ENCODE assay signal across 21 cellular contexts in genomic region chr11:130043575-130043974, GRCh38. TPM values are rescaled to one million over a fixed set of nuclear protein-coding genes. Genes with fewer than 3 reads are reported as not detected.
DNase-seq lines count a peak whose midpoint lies in the region; ATAC-seq and TF ChIP-seq lines count a peak whose summit lies in the region.
"Had no signal": no experiment of that assay in that cellular context is flagged by ENCODE, and none has a peak within 500 bp of the region (broad histone marks: within the 10 kb centered on the region; RNA-seq: fewer than 3 reads in every experiment).

No MANE protein-coding gene starts in this region.

- H3K36me3 Mint-ChIP-seq in stimulated activated naive B cell treated with anti-CD40 and anti-IgM and Interleukin-4, amounts not matched to agents 10 μg/mL and 1 μg/mL and 100 μg/mL, for 72 hours = no peaks in the 10 kb centered on the region
- H3K36me3 Mint-ChIP-seq: activated CD8-positive, alpha-beta memory T cell treated with anti-CD3 and anti-CD28 coated beads, Interleukin-2, amount 10 ng/mL, durations not matched to agents 7 days and 5 days; activated naive CD8-positive, alpha-beta T cell treated with anti-CD3 and anti-CD28 coated beads, Interleukin-2, amount 10 ng/mL, durations not matched to agents 7 days and 5 days; IgD-negative memory B cell had no signal

- peak overlapping the region; percentile 48 for H3K27ac Mint-ChIP-seq in stimulated activated naive B cell treated with anti-CD40 and anti-IgM and Interleukin-4, amounts not matched to agents 10 μg/mL and 1 μg/mL and 100 μg/mL, for 72 hours
- H3K27ac Mint-ChIP-seq: activated CD8-positive, alpha-beta memory T cell treated with anti-CD3 and anti-CD28 coated beads, Interleukin-2, amount 10 ng/mL, durations not matched to agents 7 days and 5 days; activated naive CD8-positive, alpha-beta T cell treated with anti-CD3 and anti-CD28 coated beads, Interleukin-2, amount 10 ng/mL, durations not matched to agents 7 days and 5 days; activated T-helper 17 cell treated with anti-CD3 and anti-CD28 coated beads, Interleukin-2, amount 50 U/mL, for 72 hours; CD4-positive, alpha-beta T cell; IgD-negative memory B cell had no signal

- H3K4me3 ChIP-seq in right atrium auricular region = no peak overlapping the region
- H3K4me3 ChIP-seq in left lung = no peak overlapping the region
- H3K4me3 ChIP-seq: testis had no signal

- intact Hi-C loops in Right ventricle myocardium inferior (cut with DNase I) = no loop called here
- intact Hi-C loops in left lung (cut with DNase I) = no loop called here

- H3K36me3 ChIP-seq in right atrium auricular region = no peaks in the 10 kb centered on the region
- H3K36me3 ChIP-seq in left lung = no peaks in the 10 kb centered on the region

- no peak overlapping the region for H3K4me3 Mint-ChIP-seq in stimulated activated naive B cell treated with anti-CD40 and anti-IgM and Interleukin-4, amounts not matched to agents 10 μg/mL and 1 μg/mL and 100 μg/mL, for 72 hours
- H3K4me3 Mint-ChIP-seq: activated CD8-positive, alpha-beta memory T cell treated with anti-CD3 and anti-CD28 coated beads, Interleukin-2, amount 10 ng/mL, durations not matched to agents 7 days and 5 days; activated naive CD8-positive, alpha-beta T cell treated with anti-CD3 and anti-CD28 coated beads, Interleukin-2, amount 10 ng/mL, durations not matched to agents 7 days and 5 days; activated T-helper 17 cell treated with anti-CD3 and anti-CD28 coated beads, Interleukin-2, amount 50 U/mL, for 72 hours; CD4-positive, alpha-beta T cell; IgD-negative memory B cell; neural crest cell had no signal

- ATAC-seq in Right ventricle myocardium inferior (peak; percentile 54), left lung (peak; percentile 69)
- ATAC-seq in stimulated activated naive B cell treated with anti-CD40 and anti-IgM and Interleukin-4, amounts not matched to agents 10 μg/mL and 1 μg/mL and 100 μg/mL, for 72 hours (replicated peaks) = no peak
- ATAC-seq: activated CD8-positive, alpha-beta memory T cell treated with anti-CD3 and anti-CD28 coated beads, Interleukin-2, amount 10 ng/mL, durations not matched to agents 7 days and 5 days; activated T-helper 17 cell treated with anti-CD3 and anti-CD28 coated beads, Interleukin-2, amount 50 U/mL, for 72 hours had no signal

- H3K27me3 Mint-ChIP-seq in stimulated activated naive B cell treated with anti-CD40 and anti-IgM and Interleukin-4, amounts not matched to agents 10 μg/mL and 1 μg/mL and 100 μg/mL, for 72 hours = peaks cover 17 to 18% of the 10 kb centered on the region in 2 donors
- H3K27me3 Mint-ChIP-seq: CD4-positive, alpha-beta T cell had no signal

- H3K4me1 ChIP-seq in right atrium auricular region = no peaks in the 10 kb centered on the region
- H3K4me1 ChIP-seq in left lung = peaks cover 0 to 17% of the 10 kb centered on the region in 2 donors
- H3K4me1 ChIP-seq: testis had no signal

- no peaks in the 10 kb centered on the region for H3K9me3 ChIP-seq in right atrium auricular region
- no peaks in the 10 kb centered on the region for H3K9me3 ChIP-seq in left lung
- H3K9me3 ChIP-seq: testis had no signal

- H3K27ac ChIP-seq in right atrium auricular region = no peak overlapping the region
- H3K27ac ChIP-seq in left lung = peak overlapping the region in 1 of 2 donors; percentile 74
- H3K27ac ChIP-seq: testis had no signal

- peaks cover 7 to 8% of the 10 kb centered on the region in 2 donors for H3K4me1 Mint-ChIP-seq in stimulated activated naive B cell treated with anti-CD40 and anti-IgM and Interleukin-4, amounts not matched to agents 10 μg/mL and 1 μg/mL and 100 μg/mL, for 72 hours
- H3K4me1 Mint-ChIP-seq: activated CD8-positive, alpha-beta memory T cell treated with anti-CD3 and anti-CD28 coated beads, Interleukin-2, amount 10 ng/mL, durations not matched to agents 7 days and 5 days; activated naive CD8-positive, alpha-beta T cell treated with anti-CD3 and anti-CD28 coated beads, Interleukin-2, amount 10 ng/mL, durations not matched to agents 7 days and 5 days; neural crest cell had no signal

- TF ChIP-seq CTCF in right atrium auricular region (IDR thresholded peaks at IDR 0.05) (no peak), left lung (IDR thresholded peaks at IDR 0.05) (no peak)

- DNase-seq in Right ventricle myocardium inferior (ENCODE audit: missing footprints) (no peak), right atrium auricular region (ENCODE audit: low spot score) (no peak), OCI-M1 (lab: John Stamatoyannopoulos, UW) (peak; percentile 47), left lung (no peak), cortex of kidney (lab: John Stamatoyannopoulos, UW) (no peak), NCI-H2081 treated with DMSO at 0.1 percent for 48 hours (lab: John Stamatoyannopoulos, UW) (no peak), NCI-H1694 (lab: John Stamatoyannopoulos, UW) (no peak)
- DNase-seq in stimulated activated naive B cell treated with anti-CD40 and anti-IgM and Interleukin-4, amounts not matched to agents 10 μg/mL and 1 μg/mL and 100 μg/mL, for 72 hours = no peak
- DNase-seq: activated CD4-positive, alpha-beta T cell treated with anti-CD3 and anti-CD28 coated beads for 4 hours; activated CD8-positive, alpha-beta memory T cell treated with anti-CD3 and anti-CD28 coated beads, Interleukin-2, amount 10 ng/mL, durations not matched to agents 7 days and 5 days; activated naive CD8-positive, alpha-beta T cell treated with anti-CD3 and anti-CD28 coated beads, Interleukin-2, amount 10 ng/mL, durations not matched to agents 7 days and 5 days; CD4-positive, alpha-beta T cell; NCI-H1048; NCI-H2081; NCI-H510A; retina; stimulated activated CD4-positive, alpha-beta T cell treated with anti-CD3 and anti-CD28 coated beads, Interleukin-15, amount 100 ng/mL, for 24 hours; testis had no signal

- H3K27me3 ChIP-seq in right atrium auricular region (no peaks in the 10 kb centered on the region), left lung (peaks cover 0 to 3% of the 10 kb centered on the region in 2 donors)
- H3K27me3 ChIP-seq: testis had no signal

- H3K9me3 Mint-ChIP-seq in stimulated activated naive B cell treated with anti-CD40 and anti-IgM and Interleukin-4, amounts not matched to agents 10 μg/mL and 1 μg/mL and 100 μg/mL, for 72 hours = no peaks in the 10 kb centered on the region
- H3K9me3 Mint-ChIP-seq: activated naive CD8-positive, alpha-beta T cell treated with anti-CD3 and anti-CD28 coated beads, Interleukin-2, amount 10 ng/mL, durations not matched to agents 7 days and 5 days; activated T-helper 17 cell treated with anti-CD3 and anti-CD28 coated beads, Interleukin-2, amount 50 U/mL, for 72 hours; CD4-positive, alpha-beta T cell; IgD-negative memory B cell had no signal

RNA-seq across cellular contexts. Expression of gene APLP2, which starts 26.1 kb away (rescaled TPM):
- total RNA-seq in Right ventricle myocardium inferior (285 TPM), right atrium auricular region (100 to 1,000 TPM; 326 to 454 TPM), left lung (100 to 1,000 TPM; 428 to 646 TPM)

RNA-seq across cellular contexts. Expression of gene PRDM10, which starts 40.9 kb away (rescaled TPM):
- total RNA-seq in Right ventricle myocardium inferior (6.6 TPM), right atrium auricular region (1 to 10 TPM; 4.3 TPM), left lung (10 to 100 TPM in 1 of 2 donors, 1 to 10 TPM in 1; 8.0 to 15.9 TPM)

Comparison
In these comparisons a context has a peak if more than half of its experiments do, and no peak if none do; other contexts are left out.
1. ATAC-seq: peak in Right ventricle myocardium inferior (single experiment) and left lung (single experiment); none in stimulated activated naive B cell treated with anti-CD40 and anti-IgM and Interleukin-4, amounts not matched to agents 10 μg/mL and 1 μg/mL and 100 μg/mL, for 72 hours (0 of 2).